Comparison of ENCODE assay signal across 30 cellular contexts in the genomic region with DNA sequence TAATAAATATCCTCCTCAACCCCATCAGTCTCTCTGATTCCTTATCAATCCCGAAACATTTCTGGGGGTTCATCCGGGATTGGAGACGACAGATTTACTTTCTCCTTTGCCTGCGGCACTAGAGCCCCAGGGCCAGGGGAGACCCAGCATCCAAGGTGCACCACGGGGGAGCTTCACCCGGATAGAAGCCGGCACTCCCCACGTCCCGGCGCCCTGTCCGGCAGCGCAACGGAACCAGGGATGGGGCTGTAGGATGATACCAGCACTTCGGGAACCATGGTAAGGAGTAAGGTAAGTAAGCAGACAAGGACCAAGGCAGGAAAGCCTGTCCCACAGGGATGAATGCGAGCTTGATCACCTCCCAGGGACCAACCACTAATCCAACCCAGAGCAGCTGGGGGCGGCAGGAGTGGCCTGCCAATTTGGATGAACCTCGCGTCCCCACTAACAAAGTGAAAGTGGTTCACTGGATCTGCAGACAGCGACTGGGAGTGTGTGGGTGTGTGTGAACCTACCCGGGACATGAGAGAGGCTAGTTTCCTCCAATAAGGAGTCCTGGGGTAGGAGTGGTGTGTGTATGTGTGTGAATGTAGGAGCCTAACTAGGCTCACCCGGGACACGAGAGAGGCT. TPM values are rescaled to one million over a fixed set of nuclear protein-coding genes. Genes with fewer than 3 reads are reported as not detected.
DNase-seq lines count a peak whose midpoint lies in the region; ATAC-seq, FAIRE-seq and TF ChIP-seq lines count a peak whose summit lies in the region.
"Had no signal": no experiment of that assay in that cellular context is flagged by ENCODE, and none has a peak within 500 bp of the region (broad histone marks: within the 10 kb centered on the region; RNA-seq: fewer than 3 reads in every experiment).

No MANE protein-coding gene starts in this region.

- TF ChIP-seq CTCF in natural killer cell (IDR thresholded peaks at IDR 0.05) (no peak), heart right ventricle (IDR thresholded peaks at IDR 0.05) (no peak), neural crest cell (conservative IDR thresholded peaks at IDR 0.05) (no peak)

- DNase-seq in natural killer cell treated with Interleukin-12 subunit alpha and Interleukin-12 subunit beta and Interleukin-15 and Interleukin-18, amount 100 ng/mL, for 72 hours (ENCODE audit: low spot score), result peak; percentile 45
- no peak for DNase-seq in natural killer cell
- no peak for DNase-seq in heart right ventricle
- DNase-seq in neural crest cell (ENCODE audit: low read depth, low spot score), result no peak
- DNase-seq in GM19239 (ENCODE audit: insufficient read length, low spot score), result no peak
- DNase-seq in cerebellum (ENCODE audit: low spot score), result no peak
- no peak for DNase-seq in H4 (ENCODE audit: low spot score)
- DNase-seq in effector memory CD4-positive, alpha-beta T cell, result no peak
- DNase-seq: ACHN; activated CD4-positive, CD25-positive, alpha-beta regulatory T cell treated with anti-CD3 and anti-CD28 coated beads, Interleukin-2, amount 50 U/mL, for 72 hours; activated CD8-positive, alpha-beta T cell treated with anti-CD3 and anti-CD28 coated beads, Interleukin-2, amount 10 ng/mL, durations not matched to agents 7 days and 5 days; activated naive CD4-positive, alpha-beta T cell treated with anti-CD3 and anti-CD28 coated beads for 36 hours; anterior cingulate cortex; C1 segment of cervical spinal cord; dermis blood vessel endothelial cell; H7; head of caudate nucleus; NCI-H146; NCI-H2171; NCI-H524 treated with DMSO at 0.1 percent for 48 hours; psoas muscle; SJCRH30; substantia nigra; T-cell had no signal

- H3K4me1 Mint-ChIP-seq in natural killer cell treated with Interleukin-12 subunit alpha and Interleukin-12 subunit beta and Interleukin-15 and Interleukin-18, amount 100 ng/mL, for 72 hours (ENCODE audit: low read depth in 2 of 2), result peaks cover 17 to 20% of the 10 kb centered on the region in 2 donors
- H3K4me1 Mint-ChIP-seq in natural killer cell (peaks cover 21 to 42% of the 10 kb centered on the region in 2 donors), neural crest cell (no peaks in the 10 kb centered on the region)
- H3K4me1 Mint-ChIP-seq: neural progenitor cell had no signal

- H3K27ac Mint-ChIP-seq in natural killer cell treated with Interleukin-12 subunit alpha and Interleukin-12 subunit beta and Interleukin-15 and Interleukin-18, amount 100 ng/mL, for 72 hours, result no peak overlapping the region
- peak overlapping the region in 1 of 2 donors; percentile 59 for H3K27ac Mint-ChIP-seq in natural killer cell
- H3K27ac Mint-ChIP-seq in neural crest cell (ENCODE audit: unreplicated experiment), result peak overlapping the region; percentile 36
- H3K27ac Mint-ChIP-seq: activated CD8-positive, alpha-beta T cell treated with anti-CD3 and anti-CD28 coated beads, Interleukin-2, amount 10 ng/mL, durations not matched to agents 7 days and 5 days; activated naive CD4-positive, alpha-beta T cell treated with anti-CD3 and anti-CD28 coated beads for 36 hours; neural progenitor cell; T-cell had no signal

- H3K27ac ChIP-seq in heart right ventricle, result no peak overlapping the region
- no peak overlapping the region for H3K27ac ChIP-seq in effector memory CD4-positive, alpha-beta T cell (ENCODE audit: insufficient read depth, low read length, poor library complexity, severe bottlenecking)
- H3K27ac ChIP-seq: cardiac muscle cell, KMS-11, neural progenitor cell, psoas muscle, SJCRH30 had no signal

- no peak for ATAC-seq in natural killer cell treated with Interleukin-12 subunit alpha and Interleukin-12 subunit beta and Interleukin-15 and Interleukin-18, amount 100 ng/mL, for 72 hours
- ATAC-seq in natural killer cell (no peak), heart right ventricle (peak; percentile 29 to 74 (median 68))
- ATAC-seq: activated CD8-positive, alpha-beta T cell treated with anti-CD3 and anti-CD28 coated beads, Interleukin-2, amount 10 ng/mL, durations not matched to agents 7 days and 5 days; GM12878; Panc1; psoas muscle; T-cell had no signal

- 85 to 88% methylated on average over 22 of the region's 22 CpGs for WGBS in heart right ventricle, 2 donors

- H3K4me3 ChIP-seq in heart right ventricle, result peak overlapping the region in 8 of 10 donors; percentile 14 to 44 (median 38)
- no peak overlapping the region for H3K4me3 ChIP-seq in effector memory CD4-positive, alpha-beta T cell (ENCODE audit: insufficient read depth, low read depth, low read length, poor library complexity, severe bottlenecking)
- H3K4me3 ChIP-seq: cardiac muscle cell, GM12878, neural progenitor cell, psoas muscle, SJCRH30 had no signal

- no peaks in the 10 kb centered on the region for H3K9me3 Mint-ChIP-seq in natural killer cell treated with Interleukin-12 subunit alpha and Interleukin-12 subunit beta and Interleukin-15 and Interleukin-18, amount 100 ng/mL, for 72 hours
- H3K9me3 Mint-ChIP-seq in natural killer cell (no peaks in the 10 kb centered on the region), neural crest cell (no peaks in the 10 kb centered on the region)
- H3K9me3 Mint-ChIP-seq: activated naive CD4-positive, alpha-beta T cell treated with anti-CD3 and anti-CD28 coated beads for 36 hours; T-cell had no signal

- H3K27me3 ChIP-seq in heart right ventricle, result no peaks in the 10 kb centered on the region
- no peaks in the 10 kb centered on the region for H3K27me3 ChIP-seq in effector memory CD4-positive, alpha-beta T cell (replicated peaks; ENCODE audit: control insufficient read depth, insufficient read depth, low read length, poor library complexity, severe bottlenecking)
- H3K27me3 ChIP-seq: cardiac muscle cell, neural progenitor cell, SJCRH30 had no signal

- H3K36me3 Mint-ChIP-seq in natural killer cell treated with Interleukin-12 subunit alpha and Interleukin-12 subunit beta and Interleukin-15 and Interleukin-18, amount 100 ng/mL, for 72 hours, result peaks cover 28% of the 10 kb centered on the region
- H3K36me3 Mint-ChIP-seq in natural killer cell (peaks cover 8% of the 10 kb centered on the region), neural crest cell (ENCODE audit: low read depth) (peaks cover 13% of the 10 kb centered on the region)

- H3K27me3 Mint-ChIP-seq in natural killer cell treated with Interleukin-12 subunit alpha and Interleukin-12 subunit beta and Interleukin-15 and Interleukin-18, amount 100 ng/mL, for 72 hours, result no peaks in the 10 kb centered on the region
- H3K27me3 Mint-ChIP-seq in natural killer cell (ENCODE audit: low read depth in 2 of 2), result no peaks in the 10 kb centered on the region
- no peaks in the 10 kb centered on the region for H3K27me3 Mint-ChIP-seq in neural crest cell (ENCODE audit: low read depth)
- H3K27me3 Mint-ChIP-seq: T-cell had no signal

- FAIRE-seq in GM19239 (lab: Jason Lieb, UNC), result no peak
- FAIRE-seq: GM12878, HTR-8/SVneo had no signal

- peaks cover 0 to 7% (median 0%) of the 10 kb centered on the region in 9 donors for H3K4me1 ChIP-seq in heart right ventricle
- peaks cover 13% of the 10 kb centered on the region for H3K4me1 ChIP-seq in effector memory CD4-positive, alpha-beta T cell (ENCODE audit: control insufficient read depth, insufficient read depth, low read length, poor library complexity, severe bottlenecking)
- H3K4me1 ChIP-seq: neural progenitor cell, psoas muscle, SJCRH30 had no signal

- peaks cover 0 to 36% (median 6%) of the 10 kb centered on the region in 9 donors for H3K36me3 ChIP-seq in heart right ventricle
- peaks cover 15% of the 10 kb centered on the region for H3K36me3 ChIP-seq in effector memory CD4-positive, alpha-beta T cell (ENCODE audit: control insufficient read depth, insufficient read depth, low read length)
- H3K36me3 ChIP-seq: neural progenitor cell had no signal

- intact Hi-C loops in natural killer cell (cut with micrococcal nuclease) (no loop called here), heart right ventricle (cut with DNase I) (no loop called here)

- no peaks in the 10 kb centered on the region for H3K9me3 ChIP-seq in heart right ventricle
- no peaks in the 10 kb centered on the region for H3K9me3 ChIP-seq in effector memory CD4-positive, alpha-beta T cell (ENCODE audit: control insufficient read depth, low read length)
- H3K9me3 ChIP-seq: psoas muscle, SJCRH30 had no signal

- H3K4me3 Mint-ChIP-seq in natural killer cell treated with Interleukin-12 subunit alpha and Interleukin-12 subunit beta and Interleukin-15 and Interleukin-18, amount 100 ng/mL, for 72 hours, result no peak overlapping the region
- no peak overlapping the region for H3K4me3 Mint-ChIP-seq in natural killer cell
- no peak overlapping the region for H3K4me3 Mint-ChIP-seq in neural crest cell
- H3K4me3 Mint-ChIP-seq: activated CD8-positive, alpha-beta T cell treated with anti-CD3 and anti-CD28 coated beads, Interleukin-2, amount 10 ng/mL, durations not matched to agents 7 days and 5 days; activated naive CD4-positive, alpha-beta T cell treated with anti-CD3 and anti-CD28 coated beads for 36 hours; neural progenitor cell; T-cell had no signal

RNA-seq across cellular contexts. Expression of gene POLR3K, which starts 11.9 kb away (rescaled TPM):
- total RNA-seq in natural killer cell treated with Interleukin-12 subunit alpha and Interleukin-12 subunit beta and Interleukin-15 and Interleukin-18, amount 100 ng/mL, for 72 hours, result 10 to 100 TPM; 39.8 to 84.7 TPM
- total RNA-seq in natural killer cell, result 10 to 100 TPM; 10.6 to 14.6 (median 11.3) TPM
- total RNA-seq in heart right ventricle, result 10 to 100 TPM in 7 of 10 donors, 1 to 10 TPM in 3; 9.1 to 11.8 (median 10.5) TPM
- polyA plus RNA-seq in heart right ventricle, result 10 to 100 TPM in 1 of 2 donors, 1 to 10 TPM in 1; 6.7 to 19.2 TPM
- 35.8 and 36.7 TPM in 2 replicates for total RNA-seq in neural crest cell
- total RNA-seq in cerebellum, result 3.4 TPM
- 8.3 and 12.5 TPM in 2 replicates for total RNA-seq in H4 (2014; rRNA removed; shearing (Covaris generic))

RNA-seq across cellular contexts. Expression of gene SNRNP25, which starts 12.1 kb away (rescaled TPM):
- 10 to 100 TPM; 35.6 to 39.8 TPM for total RNA-seq in natural killer cell treated with Interleukin-12 subunit alpha and Interleukin-12 subunit beta and Interleukin-15 and Interleukin-18, amount 100 ng/mL, for 72 hours
- 10 to 100 TPM in 2 of 3 donors, 1 to 10 TPM in 1; 6.4 to 13.4 (median 13.2) TPM for total RNA-seq in natural killer cell
- total RNA-seq in heart right ventricle, result 10 to 100 TPM; 45.6 to 86.6 (median 56.6) TPM
- 100 to 1,000 TPM in 1 of 2 donors, 10 to 100 TPM in 1; 80.4 to 109 TPM for polyA plus RNA-seq in heart right ventricle
- 79.1 and 85.6 TPM in 2 replicates for total RNA-seq in neural crest cell
- total RNA-seq in cerebellum, result 13.0 TPM
- 42.4 and 46.6 TPM in 2 replicates for total RNA-seq in H4 (2014; rRNA removed; shearing (Covaris generic))

RNA-seq across cellular contexts. Expression of gene RHBDF1, which starts 30.9 kb away (rescaled TPM):
- 1 to 10 TPM in 1 of 2 donors, under 1 TPM in 1; 0.84 to 2.5 TPM for total RNA-seq in natural killer cell treated with Interleukin-12 subunit alpha and Interleukin-12 subunit beta and Interleukin-15 and Interleukin-18, amount 100 ng/mL, for 72 hours
- total RNA-seq in natural killer cell (1 to 10 TPM in 1 of 3 donors, under 1 TPM in 2; 0.26 to 1.1 (median 0.78) TPM), heart right ventricle (10 to 100 TPM; 18.5 to 27.8 (median 24.3) TPM), neural crest cell (46.5 TPM in 2 replicates), cerebellum (5.3 TPM)
- 10 to 100 TPM; 36.9 to 89.8 TPM for polyA plus RNA-seq in heart right ventricle
- 12.4 and 15.5 TPM in 2 replicates for total RNA-seq in H4 (2014; rRNA removed; shearing (Covaris generic))

RNA-seq across cellular contexts. Expression of gene MPG, which starts 36.5 kb away (rescaled TPM):
- total RNA-seq in natural killer cell treated with Interleukin-12 subunit alpha and Interleukin-12 subunit beta and Interleukin-15 and Interleukin-18, amount 100 ng/mL, for 72 hours, result 10 to 100 TPM; 39.9 to 43.8 TPM
- 10 to 100 TPM; 29.9 to 34.3 (median 31.5) TPM for total RNA-seq in natural killer cell
- total RNA-seq in heart right ventricle, result 10 to 100 TPM; 32.2 to 44.7 (median 38.6) TPM
- 10 to 100 TPM; 68.2 to 88.5 TPM for polyA plus RNA-seq in heart right ventricle
- total RNA-seq in neural crest cell, result 47.7 and 50.0 TPM in 2 replicates
- 27.5 TPM for total RNA-seq in cerebellum
- total RNA-seq in H4 (2014; rRNA removed; shearing (Covaris generic)), result 62.8 and 94.3 TPM in 2 replicates

Comparison
In these comparisons a context has a peak if more than half of its experiments do, and no peak if none do; other contexts are left out.
1. ATAC-seq: peak in heart right ventricle (8 of 8); none in natural killer cell treated with Interleukin-12 subunit alpha and Interleukin-12 subunit beta and Interleukin-15 and Interleukin-18, amount 100 ng/mL, for 72 hours (0 of 2) and natural killer cell (0 of 3).